8 cellular contexts compared by ENCODE assay signal in the genomic region with DNA sequence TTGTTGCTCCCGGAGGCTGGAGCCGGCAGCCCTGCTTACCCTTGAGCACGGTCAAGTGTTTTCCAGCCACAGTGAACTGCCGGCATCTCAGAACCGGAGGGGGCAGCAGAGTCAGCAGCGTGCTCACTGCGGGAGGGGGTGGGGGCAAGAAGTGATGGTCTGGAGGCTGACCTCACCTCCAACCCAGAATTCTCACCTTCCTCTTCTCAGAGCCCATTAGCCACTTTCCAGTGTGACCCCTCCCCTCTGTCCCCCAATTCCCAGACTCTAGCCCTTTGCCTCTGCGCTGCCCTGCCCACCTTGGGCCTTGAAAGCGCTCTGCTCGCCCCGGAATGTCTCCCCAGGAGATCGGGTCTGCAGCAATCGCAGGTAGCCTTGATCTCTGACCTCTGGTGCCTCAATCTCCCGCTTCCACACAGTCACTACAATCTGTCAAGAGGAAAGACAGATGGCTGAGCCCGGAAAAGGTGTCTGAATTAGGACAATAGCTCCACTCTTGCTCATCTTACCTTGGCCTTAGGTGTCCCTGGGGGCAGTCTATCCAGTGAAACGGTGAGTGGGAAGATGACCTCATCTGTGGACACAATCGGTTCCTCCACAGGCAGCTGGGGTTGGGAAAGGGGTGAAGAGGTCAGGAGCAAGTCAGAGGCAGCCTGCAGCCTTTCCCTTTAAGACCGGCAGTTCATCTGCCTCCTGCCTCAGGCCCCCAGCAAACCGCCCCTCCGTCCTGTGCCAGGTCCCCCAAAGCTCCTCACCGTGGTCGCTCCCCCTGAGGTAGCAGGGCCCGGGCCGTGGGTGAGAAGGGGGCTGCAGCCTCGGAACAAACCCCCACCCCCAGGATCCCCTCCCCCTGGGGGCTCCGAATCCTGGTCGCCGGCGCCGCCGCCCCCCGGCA. TPM values are rescaled to one million over a fixed set of nuclear protein-coding genes. Genes with fewer than 3 reads are reported as not detected.
DNase-seq lines count a peak whose midpoint lies in the region; ATAC-seq, FAIRE-seq and TF ChIP-seq lines count a peak whose summit lies in the region.

No MANE protein-coding gene starts in this region.

- H3K27ac ChIP-seq in RWPE1 = peak overlapping the region; percentile 93
- peak overlapping the region; percentile 6 for H3K27ac ChIP-seq in endothelial cell of umbilical vein (ENCODE audit: insufficient read depth, low read depth, low read length)
- peak overlapping the region; percentile 76 to 84 for H3K27ac ChIP-seq in mucosa of rectum (ENCODE audit: low read depth in 2 of 2, low read length in 2 of 2)

- H3K36me3 ChIP-seq in endothelial cell of umbilical vein (ENCODE audit: control insufficient read depth in 2 of 2, extremely low read depth in 1 of 2, insufficient read depth in 2 of 2, low read length in 2 of 2) (peaks cover 0 to 17% of the 10 kb centered on the region in 2 experiments), mucosa of rectum (ENCODE audit: control insufficient read depth in 2 of 2, insufficient read depth in 2 of 2, low read length in 2 of 2) (peaks cover 17 to 20% of the 10 kb centered on the region in 2 donors)

- H3K4me3 ChIP-seq in endothelial cell of umbilical vein (replicated peaks in 1 of 3; ENCODE audit: insufficient read depth in 1 of 3, low read depth in 1 of 3, low read length in 3 of 3) (peak overlapping the region; percentile 56 to 86 (median 66)), mucosa of rectum (ENCODE audit: low read length in 2 of 2) (peak overlapping the region; percentile 83 to 88)

- CTCF ChIA-PET in RWPE1 (lab: Yijun Ruan, JAX) (interaction anchor here (0.5 to 0.6 kb wide), 2 partner anchors 13 to 208 kb away, joined by 3 read pairs; no protein-coding TSS in a partner anchor), endothelial cell of umbilical vein (lab: Charles Lee) (interaction anchor here (1.0 to 3.0 kb wide), 6 partner anchors 9 to 250 kb away, joined by 3 to 10 read pairs (median 5); a partner anchor contains a TSS)

- BruUV-seq in endothelial cell of umbilical vein (replicated peaks; lab: Mats Ljungman, UMichigan) = no TSS peak

- H3K9me1 ChIP-seq in endothelial cell of umbilical vein (replicated peaks; ENCODE audit: control insufficient read depth, extremely low read depth, insufficient read depth, low read length) = no peaks in the 10 kb centered on the region

- dilution Hi-C loops in endothelial cell of umbilical vein (cut with MboI; ENCODE audit: extremely low pct_ligation_motif_present, low sequenced_read_pairs) = no loop called here

- no peak overlapping the region for H2AFZ ChIP-seq in endothelial cell of umbilical vein (ENCODE audit: low read depth, low read length)

- H3K9me3 ChIP-seq in endothelial cell of umbilical vein (replicated peaks; ENCODE audit: control insufficient read depth, insufficient read depth, low read length) = no peaks in the 10 kb centered on the region
- no peaks in the 10 kb centered on the region for H3K9me3 ChIP-seq in mucosa of rectum (ENCODE audit: control insufficient read depth in 2 of 2, low read length in 2 of 2)

- peak overlapping the region; percentile 90 for H3K4me2 ChIP-seq in endothelial cell of umbilical vein (ENCODE audit: insufficient read depth, low read length)

- no peaks in the 10 kb centered on the region for H4K20me1 ChIP-seq in endothelial cell of umbilical vein (replicated peaks; ENCODE audit: control insufficient read depth, extremely low read depth, insufficient read depth, low read length)

- TF ChIP-seq POLR2A in endothelial cell of umbilical vein (IDR thresholded peaks at IDR 0.05; ENCODE audit: low read depth, low read length) = no peak

- H3K9ac ChIP-seq in endothelial cell of umbilical vein (replicated peaks; ENCODE audit: extremely low read depth, insufficient read depth, low read length) (peak overlapping the region; percentile 56), mucosa of rectum (ENCODE audit: low read depth in 1 of 2, low read length in 2 of 2) (peak overlapping the region; percentile 77 to 86)

- TF ChIP-seq CTCF in GM13976 (IDR thresholded peaks at IDR 0.05; ENCODE audit: borderline replicate concordance, control extremely low read depth, extremely low read depth, insufficient read depth, missing control alignments) (no peak), RWPE1 (conservative IDR thresholded peaks at IDR 0.05; ENCODE audit: low read depth) (no peak), endothelial cell of umbilical vein (IDR thresholded peaks at IDR 0.05; ENCODE audit: extremely low read depth in 1 of 2, insufficient read depth in 1 of 2, low read depth in 1 of 2, low read length in 2 of 2) (peak in 1 of 2 donors; percentile 33)

- intact Hi-C loops in endothelial cell of umbilical vein (cut with micrococcal nuclease) = loop anchor here (1.0 to 2.0 kb wide), 4 partner anchors 9 to 57 kb away; a partner anchor contains a TSS

- H3K27me3 ChIP-seq in endothelial cell of umbilical vein (ENCODE audit: control insufficient read depth in 2 of 2, insufficient read depth in 2 of 2, low read length in 2 of 2) (no peaks in the 10 kb centered on the region), mucosa of rectum (ENCODE audit: control insufficient read depth in 2 of 2, insufficient read depth in 2 of 2, low read length in 2 of 2) (no peaks in the 10 kb centered on the region)

- POLR2A ChIA-PET in RWPE1 (lab: Yijun Ruan, JAX; ENCODE audit: low non-redundant PET) (interaction anchor here (0.8 to 1.0 kb wide), 3 partner anchors 9 to 270 kb away, joined by 3 to 4 read pairs (median 3); a partner anchor contains a TSS), endothelial cell of umbilical vein (lab: Charles Lee) (interaction anchor here (0.5 kb wide), 1 partner anchor 20 kb away, joined by 3 read pairs; a partner anchor contains a TSS)

- no peak for ATAC-seq in HG02588 (IDR thresholded peaks at IDR 0.05; ENCODE audit: unreplicated experiment)

- in situ Hi-C loops in GM13976 (cut with MboI; ENCODE audit: low sequenced_read_pairs, unreplicated experiment) = no loop called here

- DNase-seq in 8988T = peak; percentile 34
- peak; percentile 53 for DNase-seq in GM13976 (ENCODE audit: low spot score)
- peak; percentile 89 for DNase-seq in RWPE1 (ENCODE audit: low spot score)
- peak; percentile 36 for DNase-seq in endothelial cell of umbilical vein (ENCODE audit: low read depth, low spot score)
- no peak for DNase-seq in Ammon's horn (ENCODE audit: low spot score)
- no peak for DNase-seq in middle frontal gyrus (ENCODE audit: extremely low spot score, low spot score)

- H3K4me1 ChIP-seq in endothelial cell of umbilical vein (ENCODE audit: control insufficient read depth, extremely low read depth, insufficient read depth, low read length) (peaks cover 14% of the 10 kb centered on the region), mucosa of rectum (ENCODE audit: control insufficient read depth in 2 of 2, insufficient read depth in 2 of 2, low read length in 2 of 2) (peaks cover 54 to 58% of the 10 kb centered on the region in 2 donors)

- peak; percentile 67 for FAIRE-seq in endothelial cell of umbilical vein (lab: Jason Lieb, UNC)

- no peaks in the 10 kb centered on the region for H3K79me2 ChIP-seq in endothelial cell of umbilical vein (ENCODE audit: control insufficient read depth, insufficient read depth, low read length)

RNA-seq across cellular contexts. Expression of a gene that starts 0.9 kb away (rescaled TPM):
- total RNA-seq in endothelial cell of umbilical vein = 23.0 and 24.0 TPM in 2 replicates
- 13.3 and 15.6 TPM in 2 replicates for polyA plus RNA-seq in endothelial cell of umbilical vein
- 4.8 and 6.4 TPM in 2 replicates for polyA plus RNA-seq in endothelial cell of umbilical vein (2011; cell fraction: cytosol; rRNA removed)
- polyA plus RNA-seq in endothelial cell of umbilical vein (2011; cell fraction: nucleus; rRNA removed) = 33.0 and 43.5 TPM in 2 replicates
- 11.5 and 14.8 TPM in 2 replicates for polyA plus RNA-seq in endothelial cell of umbilical vein (2012)
- 7.4 and 10.9 TPM in 2 replicates for polyA minus RNA-seq in endothelial cell of umbilical vein
- 2.5 TPM for polyA minus RNA-seq in endothelial cell of umbilical vein (2011; cell fraction: cytosol; rRNA and poly(A)+ RNA removed)
- 12.8 and 15.9 TPM in 2 replicates for polyA minus RNA-seq in endothelial cell of umbilical vein (2011; cell fraction: nucleus; rRNA and poly(A)+ RNA removed)

RNA-seq across cellular contexts. Expression of a gene that starts 8.9 kb away (rescaled TPM):
- 139 and 140 TPM in 2 replicates for total RNA-seq in endothelial cell of umbilical vein
- 492 and 520 TPM in 2 replicates for polyA plus RNA-seq in endothelial cell of umbilical vein
- 365 and 372 TPM in 2 replicates for polyA plus RNA-seq in endothelial cell of umbilical vein (2011; cell fraction: cytosol; rRNA removed)
- 129 and 144 TPM in 2 replicates for polyA plus RNA-seq in endothelial cell of umbilical vein (2011; cell fraction: nucleus; rRNA removed)
- 117 and 140 TPM in 2 replicates for polyA plus RNA-seq in endothelial cell of umbilical vein (2012)
- 58.4 and 65.6 TPM in 2 replicates for polyA minus RNA-seq in endothelial cell of umbilical vein
- polyA minus RNA-seq in endothelial cell of umbilical vein (2011; cell fraction: cytosol; rRNA and poly(A)+ RNA removed) = 36.8 TPM
- 15.3 and 20.3 TPM in 2 replicates for polyA minus RNA-seq in endothelial cell of umbilical vein (2011; cell fraction: nucleus; rRNA and poly(A)+ RNA removed)

RNA-seq across cellular contexts. Expression of a gene that starts 10.8 kb away (rescaled TPM):
- total RNA-seq in endothelial cell of umbilical vein = 6.6 and 7.9 TPM in 2 replicates
- 14.6 and 16.7 TPM in 2 replicates for polyA plus RNA-seq in endothelial cell of umbilical vein
- 8.5 and 8.6 TPM in 2 replicates for polyA plus RNA-seq in endothelial cell of umbilical vein (2011; cell fraction: cytosol; rRNA removed)
- 13.4 and 13.8 TPM in 2 replicates for polyA plus RNA-seq in endothelial cell of umbilical vein (2011; cell fraction: nucleus; rRNA removed)
- polyA plus RNA-seq in endothelial cell of umbilical vein (2012) = 6.1 and 7.6 TPM in 2 replicates
- polyA minus RNA-seq in endothelial cell of umbilical vein = 8.4 and 9.6 TPM in 2 replicates
- polyA minus RNA-seq in endothelial cell of umbilical vein (2011; cell fraction: cytosol; rRNA and poly(A)+ RNA removed) = not detected
- 2.5 and 3.1 TPM in 2 replicates for polyA minus RNA-seq in endothelial cell of umbilical vein (2011; cell fraction: nucleus; rRNA and poly(A)+ RNA removed)

RNA-seq across cellular contexts. Expression of a gene that starts 19.6 kb away (rescaled TPM):
- total RNA-seq in endothelial cell of umbilical vein = 17.5 and 20.9 TPM in 2 replicates
- polyA plus RNA-seq in endothelial cell of umbilical vein = 9.2 and 10.7 TPM in 2 replicates
- polyA plus RNA-seq in endothelial cell of umbilical vein (2011; cell fraction: cytosol; rRNA removed) = 2.4 and 4.7 TPM in 2 replicates
- polyA plus RNA-seq in endothelial cell of umbilical vein (2011; cell fraction: nucleus; rRNA removed) = 66.7 and 78.9 TPM in 2 replicates
- 8.5 TPM in 2 replicates for polyA plus RNA-seq in endothelial cell of umbilical vein (2012)
- 6.0 and 7.7 TPM in 2 replicates for polyA minus RNA-seq in endothelial cell of umbilical vein
- 0.82 TPM for polyA minus RNA-seq in endothelial cell of umbilical vein (2011; cell fraction: cytosol; rRNA and poly(A)+ RNA removed)
- polyA minus RNA-seq in endothelial cell of umbilical vein (2011; cell fraction: nucleus; rRNA and poly(A)+ RNA removed) = 18.7 and 20.9 TPM in 2 replicates

RNA-seq across cellular contexts. Expression of a gene that starts 20.1 kb away (rescaled TPM):
- 0.55 and 1.4 TPM in 2 replicates for total RNA-seq in endothelial cell of umbilical vein
- 0.29 and 0.40 TPM in 2 replicates for polyA plus RNA-seq in endothelial cell of umbilical vein
- 0.16 and 0.22 TPM in 2 replicates for polyA plus RNA-seq in endothelial cell of umbilical vein (2011; cell fraction: cytosol; rRNA removed)
- polyA plus RNA-seq in endothelial cell of umbilical vein (2011; cell fraction: nucleus; rRNA removed) = 2.5 and 2.7 TPM in 2 replicates
- polyA plus RNA-seq in endothelial cell of umbilical vein (2012) = 3.1 TPM in 2 replicates
- 0.81 and 2.1 TPM in 2 replicates for polyA minus RNA-seq in endothelial cell of umbilical vein
- not detected for polyA minus RNA-seq in endothelial cell of umbilical vein (2011; cell fraction: cytosol; rRNA and poly(A)+ RNA removed)
- polyA minus RNA-seq in endothelial cell of umbilical vein (2011; cell fraction: nucleus; rRNA and poly(A)+ RNA removed) = 1.1 and 1.2 TPM in 2 replicates

Comparison
In these comparisons a context has a peak if more than half of its experiments do, and no peak if none do; other contexts are left out.
1. DNase-seq: peak in 8988T (single experiment), GM13976 (single experiment), RWPE1 (single experiment) and endothelial cell of umbilical vein (single experiment); none in Ammon's horn (single experiment) and middle frontal gyrus (single experiment).
2. H3K27ac ChIP-seq: peak in every context shown above with its lines; median percentile 93 in RWPE1; 80 in mucosa of rectum; 6 in endothelial cell of umbilical vein.